7 cellular contexts compared by ENCODE assay signal in the genomic region with DNA sequence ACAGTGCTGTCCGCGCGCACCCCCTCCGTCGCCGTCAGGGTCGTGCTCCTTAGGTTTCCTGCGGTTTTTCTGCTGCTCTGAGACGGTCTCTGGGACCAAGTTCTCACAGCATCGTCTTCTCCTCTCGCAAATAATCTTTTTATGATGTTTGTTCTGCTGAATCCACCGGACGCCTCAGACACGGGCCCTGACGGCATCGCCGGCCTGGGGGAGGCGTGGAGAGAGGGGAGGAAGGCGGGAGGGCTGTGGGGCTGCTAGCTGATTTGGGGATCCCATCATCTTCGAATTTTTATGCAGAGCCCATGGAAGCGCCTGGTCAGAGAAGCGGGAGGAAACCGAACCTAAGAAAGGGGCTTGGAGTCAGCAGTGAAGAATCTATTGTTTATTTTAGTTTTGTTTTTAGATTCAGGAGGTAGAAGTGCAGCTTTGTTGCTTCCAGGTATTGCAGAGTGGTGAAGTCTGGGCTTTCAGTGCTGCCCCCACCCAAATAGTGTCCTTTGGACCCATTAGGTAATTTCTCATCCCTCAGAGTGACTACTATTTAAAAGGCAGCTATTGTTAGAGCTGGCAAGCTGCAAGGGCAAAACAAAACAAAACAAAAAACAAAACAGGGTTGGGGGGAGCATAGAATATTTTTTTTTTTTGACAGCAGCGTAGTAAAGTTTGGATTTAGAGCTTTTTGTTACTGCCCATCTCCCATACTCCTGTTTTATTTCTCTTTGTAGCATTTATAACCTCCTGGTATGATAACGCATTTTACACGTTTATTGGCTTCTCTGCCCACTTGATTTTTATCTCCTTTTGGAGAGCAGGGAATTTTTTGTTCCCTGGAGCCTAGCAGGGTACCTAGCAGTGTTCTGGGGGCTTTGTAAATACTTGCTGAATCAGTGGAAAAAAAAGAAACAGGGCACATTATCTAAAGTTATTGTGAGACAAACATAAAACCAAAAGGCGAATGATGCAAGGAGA.
DNase-seq lines count a peak whose midpoint lies in the region; ATAC-seq, FAIRE-seq and TF ChIP-seq lines count a peak whose summit lies in the region.

No MANE protein-coding gene starts in this region.

- in situ Hi-C loops in GM23248 (cut with MboI) (no loop called here), astrocyte of the spinal cord (cut with HindIII; ENCODE audit: low sequenced_read_pairs) (no loop called here)

- no peaks in the 10 kb centered on the region for H3K9me2 ChIP-seq in GM23248 (ENCODE audit: insufficient read depth)

- TF ChIP-seq CTCF in astrocyte of the spinal cord (IDR thresholded peaks at IDR 0.05; ENCODE audit: low read depth, low read length) (no peak), kidney (IDR thresholded peaks at IDR 0.05; ENCODE audit: borderline replicate concordance, extremely low read depth, insufficient read depth) (no peak)

- H3F3A ChIP-seq in GM23248 (ENCODE audit: insufficient read depth): peaks cover 32% of the 10 kb centered on the region

- H3K79me2 ChIP-seq in GM23248 (ENCODE audit: insufficient read depth): peaks cover 17% of the 10 kb centered on the region

- DNase-seq in GM23248: peak; percentile 63
- peak; percentile 20 for DNase-seq in M059J (ENCODE audit: low read depth)
- DNase-seq in astrocyte of the spinal cord (ENCODE audit: low read depth, low spot score): peak; percentile 58
- no peak for DNase-seq in kidney
- DNase-seq in stimulated activated CD4-positive, alpha-beta T cell treated with anti-CD3 and anti-CD28 coated beads, TNF-alpha, amount 100 ng/mL, for 24 hours (ENCODE audit: low read depth in 3 of 3): peak in 2 of 3 experiments; percentile 5 to 21
- no peak for DNase-seq in NCI-H2029 (lab: John Stamatoyannopoulos, UW)

- 6% methylated on average over 27 of the region's 27 CpGs for WGBS in GM23248 (ENCODE audit: low coverage in 1 of 2, low lambda C conversion rate in 2 of 2, missing lambda C conversion rate in 2 of 2), 2 experiments

- H3K4me3 ChIP-seq in GM23248 (peak overlapping the region; percentile 88), astrocyte of the spinal cord (ENCODE audit: low read depth, low read length) (peak overlapping the region; percentile 72), kidney (ENCODE audit: low read length in 2 of 2) (peak overlapping the region; percentile 76 to 77)

- intact Hi-C loops in kidney (cut with DNase I): no loop called here

- H3K9ac ChIP-seq in GM23248: peak overlapping the region; percentile 92
- H3K9ac ChIP-seq in kidney (ENCODE audit: low read length in 2 of 2): peak overlapping the region; percentile 79 to 86

- H3K4me2 ChIP-seq in GM23248 (ENCODE audit: unreplicated experiment): peak overlapping the region; percentile 94

- H4K20me1 ChIP-seq in GM23248 (ENCODE audit: insufficient read depth): no peaks in the 10 kb centered on the region

- ATAC-seq in GM18502 (IDR thresholded peaks at IDR 0.05; ENCODE audit: poor library complexity, unreplicated experiment): peak; percentile 25

- H3K9me3 ChIP-seq in GM23248 (ENCODE audit: low read depth): no peaks in the 10 kb centered on the region
- peaks cover 5 to 10% of the 10 kb centered on the region in 2 donors for H3K9me3 ChIP-seq in kidney (ENCODE audit: control insufficient read depth in 1 of 2, low read length in 2 of 2)

- FAIRE-seq in kidney (lab: Jason Lieb, UNC): no peak

- H3K27ac ChIP-seq in GM23248: peak overlapping the region; percentile 85
- H3K27ac ChIP-seq in kidney (ENCODE audit: low read depth in 2 of 2, low read length in 2 of 2): peak overlapping the region; percentile 89 to 93

- H3K36me3 ChIP-seq in GM23248 (ENCODE audit: low read depth) (no peaks in the 10 kb centered on the region), kidney (ENCODE audit: control insufficient read depth in 1 of 2, insufficient read depth in 2 of 2, low read length in 2 of 2) (no peaks in the 10 kb centered on the region)

- H3K4me1 ChIP-seq in GM23248 (ENCODE audit: insufficient read depth) (peaks cover 40% of the 10 kb centered on the region), kidney (ENCODE audit: control insufficient read depth in 1 of 2, insufficient read depth in 1 of 2, low read depth in 1 of 2, low read length in 2 of 2) (peaks cover 0 to 2% of the 10 kb centered on the region in 2 donors)

- peak overlapping the region; percentile 89 for H2AFZ ChIP-seq in GM23248

- no peaks in the 10 kb centered on the region for H3K27me3 ChIP-seq in GM23248 (replicated peaks; ENCODE audit: insufficient read depth)

Comparison
In these comparisons a context has a peak if more than half of its experiments do, and no peak if none do; other contexts are left out.
1. DNase-seq: peak in GM23248 (single experiment), M059J (single experiment), astrocyte of the spinal cord (single experiment) and stimulated activated CD4-positive, alpha-beta T cell treated with anti-CD3 and anti-CD28 coated beads, TNF-alpha, amount 100 ng/mL, for 24 hours (2 of 3); none in kidney (single experiment) and NCI-H2029 (single experiment).
2. Peak in every context shown above with its lines, with median percentiles within 50 percentile points of each other: H3K4me3 ChIP-seq.